In the genomic region with DNA sequence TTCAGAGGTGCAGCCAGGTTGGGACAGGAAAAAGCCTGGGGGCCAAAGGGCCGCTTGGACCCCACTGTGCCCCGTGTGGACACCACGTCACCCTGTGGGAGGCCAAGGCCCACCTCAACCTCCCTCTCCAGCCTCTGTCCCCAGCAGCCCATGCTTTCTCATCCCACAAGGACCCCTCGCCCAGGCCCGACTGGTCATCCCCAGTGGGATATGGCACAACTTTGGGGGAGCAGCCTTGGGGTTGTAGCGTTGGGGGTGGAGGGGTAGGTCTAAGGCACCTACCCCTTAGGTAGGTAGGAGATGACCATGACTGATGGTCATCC, we compare ENCODE assay signal across 1 cellular context.
TF ChIP-seq lines count a peak whose summit lies in the region.

No MANE protein-coding gene starts in this region.

TF ChIP-seq in H1, 55 proteins besides CTCF, POLR2A, EP300 and RAD21:
- TF ChIP-seq SIX5 (IDR thresholded peaks at IDR 0.05; ENCODE audit: low read depth, low read length) (no peak), GTF2F1 (IDR thresholded peaks at IDR 0.05; ENCODE audit: borderline replicate concordance, low read depth, low read length) (no peak), HDAC6 (IDR thresholded peaks at IDR 0.05; ENCODE audit: low read depth, low read length) (no peak), KDM5A (IDR thresholded peaks at IDR 0.05; ENCODE audit: low read length) (no peak), SUZ12 (IDR thresholded peaks at IDR 0.05; ENCODE audit: low read length) (no peak), TBP (IDR thresholded peaks at IDR 0.05; ENCODE audit: low read depth, low read length) (no peak), RXRA (IDR thresholded peaks at IDR 0.05; ENCODE audit: insufficient read depth, low read depth, low read length) (no peak), RFX5 (IDR thresholded peaks at IDR 0.05; ENCODE audit: borderline replicate concordance, low read depth, low read length) (no peak), SP1 (IDR thresholded peaks at IDR 0.05; ENCODE audit: low read depth, low read length) (no peak), TAF1 (IDR thresholded peaks at IDR 0.05; ENCODE audit: low read depth, low read length) (no peak), PHF8 (conservative IDR thresholded peaks at IDR 0.05; ENCODE audit: low read depth, low read length) (no peak), TEAD4 (IDR thresholded peaks at IDR 0.05; ENCODE audit: low read depth, low read length) (no peak), JUN (IDR thresholded peaks at IDR 0.05; ENCODE audit: low read depth, low read length) (no peak), MAFK (IDR thresholded peaks at IDR 0.05; ENCODE audit: low read depth, low read length) (no peak), GABPA (IDR thresholded peaks at IDR 0.05; ENCODE audit: borderline replicate concordance, insufficient read depth, low read length) (no peak), KDM1A (IDR thresholded peaks at IDR 0.05; ENCODE audit: borderline replicate concordance, low read length) (no peak)
- TF ChIP-seq, protein P1, sequence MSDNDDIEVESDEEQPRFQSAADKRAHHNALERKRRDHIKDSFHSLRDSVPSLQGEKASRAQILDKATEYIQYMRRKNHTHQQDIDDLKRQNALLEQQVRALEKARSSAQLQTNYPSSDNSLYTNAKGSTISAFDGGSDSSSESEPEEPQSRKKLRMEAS (IDR thresholded peaks at IDR 0.05), result no peak
